ENCODE assay signal across 17 cellular contexts in the genomic region with DNA sequence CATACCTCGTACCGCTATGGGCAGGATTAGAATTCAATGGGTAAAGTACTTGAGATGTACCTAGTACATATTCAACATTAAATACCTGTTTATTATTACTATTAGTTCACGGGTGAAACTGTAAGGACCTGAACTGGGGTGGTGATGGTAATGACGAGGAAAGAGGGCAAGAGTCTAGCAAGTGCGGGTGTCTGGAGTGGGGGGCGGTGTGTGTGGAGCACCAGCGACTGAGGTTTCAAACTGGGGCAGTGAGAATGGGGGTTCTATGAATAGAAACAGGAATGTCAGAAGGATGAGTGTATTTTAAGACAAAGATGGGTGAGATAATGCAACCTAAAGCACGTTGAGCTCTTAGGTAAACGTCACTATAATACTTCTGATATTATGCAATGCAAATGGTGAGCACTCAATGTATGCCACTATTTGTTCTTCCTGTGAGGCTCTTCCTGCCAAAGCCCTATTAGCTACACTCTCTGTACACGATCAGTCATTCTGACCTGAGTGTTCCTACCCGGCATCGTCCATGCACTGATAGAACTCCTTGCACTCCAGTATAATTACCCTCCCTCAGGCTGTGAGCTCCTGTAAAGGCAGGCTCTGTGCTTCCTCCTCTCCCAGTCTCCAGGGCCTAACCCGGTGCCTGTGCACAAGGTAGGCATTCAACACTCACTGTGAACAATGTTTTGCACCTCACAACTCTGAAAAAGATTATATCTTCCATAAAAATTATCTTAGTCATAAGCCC. TPM values are rescaled to one million over a fixed set of nuclear protein-coding genes. Genes with fewer than 3 reads are reported as not detected.
A peak's percentile ranks its signal among the peaks of the same experiment; 100 is the strongest.
DNase-seq lines count a peak whose midpoint lies in the region; ATAC-seq and TF ChIP-seq lines count a peak whose summit lies in the region.
"Had no signal": no experiment of that assay in that cellular context is flagged by ENCODE, and none has a peak within 500 bp of the region (broad histone marks: within the 10 kb centered on the region; RNA-seq: fewer than 3 reads in every experiment).

No MANE protein-coding gene starts in this region.

- in situ Hi-C loops in SK-MEL-5 (cut with HindIII; ENCODE audit: low pct_unique_long_range_greater_than_20kb, low sequenced_read_pairs), result no loop called here

- ATAC-seq in upper lobe of right lung, result peak; percentile 30
- no peak for ATAC-seq in GM19351 (IDR thresholded peaks at IDR 0.05; ENCODE audit: unreplicated experiment)

- no peaks in the 10 kb centered on the region for H3K9me3 ChIP-seq in upper lobe of right lung
- H3K9me3 ChIP-seq: HAP-1 had no signal

- intact Hi-C loops in upper lobe of right lung (cut with DNase I), result no loop called here

- no peak overlapping the region for H3K27ac ChIP-seq in upper lobe of right lung

- TF ChIP-seq CTCF in upper lobe of right lung (IDR thresholded peaks at IDR 0.05), result no peak

- DNase-seq in NCI-H82 (lab: John Stamatoyannopoulos, UW) (peak; percentile 18), NCI-H82 treated with DMSO at 0.1 percent for 48 hours (lab: John Stamatoyannopoulos, UW; ENCODE audit: unreplicated experiment) (no peak), NCI-H2029 treated with DMSO at 0.1 percent for 48 hours (lab: John Stamatoyannopoulos, UW) (peak; percentile 40), SK-MEL-5 (ENCODE audit: low read depth, low spot score) (peak; percentile 49), upper lobe of right lung (no peak), germinal center (ENCODE audit: low spot score) (no peak)
- DNase-seq: ACHN, AML-193, DMS 273 treated with DMSO at 0.1 percent for 48 hours, IMR-90, Kasumi-1, MM.1S, NCI-H2107, NCI-H446, OCI-M1 had no signal

- H3K4me3 ChIP-seq in upper lobe of right lung, result no peak overlapping the region
- H3K4me3 ChIP-seq: HAP-1 had no signal

- H3K4me1 ChIP-seq in upper lobe of right lung, result no peaks in the 10 kb centered on the region
- H3K4me1 ChIP-seq: HAP-1 had no signal

- H3K27me3 ChIP-seq in upper lobe of right lung, result peaks cover 3% of the 10 kb centered on the region

- H3K36me3 ChIP-seq in upper lobe of right lung, result no peaks in the 10 kb centered on the region
- H3K36me3 ChIP-seq: HAP-1 had no signal

RNA-seq across cellular contexts. Expression of a gene that starts 55.1 kb away (rescaled TPM):
- 6.1 and 7.2 TPM in 2 replicates for total RNA-seq in SK-MEL-5 (2014; rRNA removed; shearing (Covaris generic))
- 9.4 and 13.2 TPM in 2 replicates for polyA plus RNA-seq in SK-MEL-5 (2015; cell fraction: cytosol; rRNA removed)
- polyA plus RNA-seq in SK-MEL-5 (2015; cell fraction: nucleus; rRNA removed), result 12.8 and 13.6 TPM in 2 replicates
- 15.5 TPM for total RNA-seq in upper lobe of right lung

Comparison
In these comparisons a context has a peak if more than half of its experiments do, and no peak if none do; other contexts are left out.
1. DNase-seq: peak in NCI-H82 (single experiment), NCI-H2029 treated with DMSO at 0.1 percent for 48 hours (single experiment) and SK-MEL-5 (single experiment); none in NCI-H82 treated with DMSO at 0.1 percent for 48 hours (single experiment), upper lobe of right lung (single experiment) and germinal center (single experiment).